ENCODE assay signal across 5 cellular contexts in genomic region chr12:40244526-40245156, GRCh38. TPM values are rescaled to one million over a fixed set of nuclear protein-coding genes. Genes with fewer than 3 reads are reported as not detected.
"Had no signal": no experiment of that assay in that cellular context is flagged by ENCODE, and none has a peak within 500 bp of the region (broad histone marks: within the 10 kb centered on the region; RNA-seq: fewer than 3 reads in every experiment).

No MANE protein-coding gene starts in this region.

RNA-seq across cellular contexts. Expression of gene LRRK2, which starts 19.8 kb away (rescaled TPM):
- total RNA-seq: activated naive CD4-positive, alpha-beta T cell treated with anti-CD3 and anti-CD28 coated beads for 36 hours; activated naive CD4-positive, alpha-beta T cell treated with anti-CD3 and anti-CD28 coated beads, Interleukin-2, amount 50 U/mL, for 72 hours; activated T-cell treated with anti-CD3 and anti-CD28 coated beads, Interleukin-2, amount 50 U/mL, for 72 hours; activated T-helper 1 cell treated with anti-CD3 and anti-CD28 coated beads, Interleukin-12 subunit alpha, Interleukin-12 subunit beta, Interleukin-2, Interleukin-4 antibody, amounts not matched to agents 30 ng/mL and 10 ng/mL and 1 ng/mL, durations not matched to agents 14 hours and 24 hours and 36 hours; activated T-helper 2 cell treated with anti-CD3 and anti-CD28 coated beads, Interferon-gamma antibody, Interleukin-2, Interleukin-4, amounts not matched to agents 10 μg/mL and 5 μg/mL and 100 μg/mL, durations not matched to agents 14 hours and 24 hours and 36 hours had no signal
